Comparison of ENCODE assay signal across 2 cellular contexts in genomic region chr16:9103546-9103945, GRCh38.
TF ChIP-seq lines count a peak whose summit lies in the region.

No MANE protein-coding gene starts in this region.

TF ChIP-seq in WTC11, 78 proteins besides CTCF, POLR2A, EP300 and RAD21 (continued from another document):
- TF ChIP-seq ZNF532 (CRISPR knock-in tag; IDR thresholded peaks at IDR 0.05; ENCODE audit: borderline replicate concordance) (no peak), ZNF281 (CRISPR knock-in tag; IDR thresholded peaks at IDR 0.05) (no peak)
TF ChIP-seq in WTC11: peak in this region for 0.

TF ChIP-seq in SK-N-SH treated with all-trans-retinoic acid at 6 μM for 48 hours, 23 proteins besides CTCF, POLR2A, EP300 and RAD21 (continued from another document):
- TF ChIP-seq CSRNP3 (CRISPR knock-in tag; IDR thresholded peaks at IDR 0.05), result no peak
